Comparison of ENCODE assay signal across 11 cellular contexts in the genomic region with DNA sequence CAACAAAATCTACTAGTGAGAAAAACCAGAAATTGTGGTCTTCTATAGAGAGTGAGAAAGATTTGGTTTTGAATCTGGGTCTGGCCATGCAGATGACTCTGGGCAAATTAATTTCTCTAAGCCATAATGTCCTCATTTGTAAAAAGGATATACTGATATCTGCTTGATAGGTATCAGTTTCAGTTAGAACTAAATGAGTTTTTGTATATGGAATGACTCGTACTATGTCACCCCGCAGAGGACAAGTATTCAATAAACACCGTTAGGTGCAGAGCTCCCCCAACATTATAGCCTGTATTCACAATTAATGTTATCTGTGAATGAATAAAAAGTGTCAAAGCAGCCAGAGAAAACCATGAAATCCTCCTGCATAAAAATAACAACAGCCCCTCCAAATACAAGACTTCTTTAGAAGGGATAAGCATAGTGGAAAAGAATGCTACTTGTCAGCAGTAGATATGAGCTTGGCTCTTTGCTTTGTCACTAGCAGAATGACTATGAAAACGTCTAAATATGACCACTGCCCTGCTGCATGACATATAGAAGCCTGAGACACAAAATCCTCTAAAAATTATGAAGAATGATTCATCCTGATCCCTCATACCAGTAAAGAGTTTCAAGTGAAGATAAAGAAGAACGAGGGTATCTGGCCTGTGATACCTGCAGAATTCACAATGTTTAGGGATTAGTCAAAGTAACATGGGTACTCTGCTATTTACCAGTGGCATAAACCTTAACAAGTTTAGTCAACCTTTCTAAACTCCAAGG. TPM values are rescaled to one million over a fixed set of nuclear protein-coding genes. Genes with fewer than 3 reads are reported as not detected.
DNase-seq lines count a peak whose midpoint lies in the region; ATAC-seq and TF ChIP-seq lines count a peak whose summit lies in the region.
"Had no signal": no experiment of that assay in that cellular context is flagged by ENCODE, and none has a peak within 500 bp of the region (broad histone marks: within the 10 kb centered on the region; RNA-seq: fewer than 3 reads in every experiment).

No MANE protein-coding gene starts in this region.

- H3K9me3 Mint-ChIP-seq in GM23338: no peaks in the 10 kb centered on the region; the same call in 2 of the 3 replicates

- H3K27ac ChIP-seq in GM23338 (ENCODE audit: low read depth): peak overlapping the region; percentile 23

- no peaks in the 10 kb centered on the region for H3K36me3 ChIP-seq in GM23338 (ENCODE audit: insufficient read depth)

- intact Hi-C loops in left ventricle myocardium superior (cut with micrococcal nuclease): no loop called here

- ATAC-seq in GM23338 (no peak), SK-N-SH treated with all-trans-retinoic acid at 6 μM for 48 hours (peak; percentile 58), left ventricle myocardium superior (peak; percentile 47), GM19328 (IDR thresholded peaks at IDR 0.05; ENCODE audit: unreplicated experiment) (no peak)

- no peaks in the 10 kb centered on the region for H3K36me3 Mint-ChIP-seq in GM23338 (ENCODE audit: low read depth)

- TF ChIP-seq CTCF in GM23338 (conservative IDR thresholded peaks at IDR 0.05; ENCODE audit: low read depth in 2 of 2): no peak

- peaks cover 100% of the 10 kb centered on the region for H3K79me2 ChIP-seq in GM23338 (replicated peaks; ENCODE audit: insufficient read depth)

- H4K20me1 ChIP-seq in GM23338 (replicated peaks; ENCODE audit: insufficient read depth): peaks cover 52% of the 10 kb centered on the region

- DNase-seq in ELR (ENCODE audit: low read depth): peak; percentile 65
- no peak for DNase-seq in GM23338 (ENCODE audit: low spot score)
- DNase-seq in left ventricle myocardium superior: no peak
- no peak for DNase-seq in germinal center (ENCODE audit: low spot score)
- DNase-seq in activated gamma-delta T cell (lab: John Stamatoyannopoulos, UW): no peak
- no peak for DNase-seq in activated CD4-positive, CD25-positive, alpha-beta regulatory T cell treated with anti-CD3 and anti-CD28 coated beads, Interleukin-2, amount 50 U/mL, for 72 hours
- DNase-seq: GDM1, NCI-H1436 treated with DMSO at 0.1 percent for 48 hours, nucleus accumbens had no signal

- H3K27ac Mint-ChIP-seq in GM23338: peak overlapping the region; percentile 24; the same call in 1 of the 2 replicates

- H3K4me3 ChIP-seq in GM23338: no peak overlapping the region

- H3F3A ChIP-seq in GM23338 (replicated peaks; ENCODE audit: low read depth): no peaks in the 10 kb centered on the region

- no peak overlapping the region for H3K4me3 Mint-ChIP-seq in GM23338

- H3K9me2 ChIP-seq in GM23338 (ENCODE audit: insufficient read depth): no peaks in the 10 kb centered on the region

- H3K4me2 ChIP-seq in GM23338: peak overlapping the region; percentile 10; the same call in 1 of the 2 replicates

- H2AFZ ChIP-seq in GM23338: no peak overlapping the region

- H3K27me3 ChIP-seq in GM23338 (ENCODE audit: insufficient read depth): no peaks in the 10 kb centered on the region

- peaks cover 60% of the 10 kb centered on the region for H3K4me1 ChIP-seq in GM23338 (ENCODE audit: insufficient read depth)

- peaks cover 6% of the 10 kb centered on the region for H3K27me3 Mint-ChIP-seq in GM23338 (ENCODE audit: insufficient read depth, low read depth, poor library complexity)

- peaks cover 72% of the 10 kb centered on the region for H3K4me1 Mint-ChIP-seq in GM23338

TF ChIP-seq in GM23338, 12 proteins besides CTCF, POLR2A, EP300 and RAD21:
- TF ChIP-seq ZNF331 (CRISPR knock-in tag; IDR thresholded peaks at IDR 0.05; ENCODE audit: low read depth) (no peak), STAT1 (IDR thresholded peaks at IDR 0.05; ENCODE audit: unreplicated experiment) (no peak), NANOG (IDR thresholded peaks at IDR 0.05; ENCODE audit: borderline replicate concordance) (no peak), POLR2AphosphoS5 (IDR thresholded peaks at IDR 0.05; ENCODE audit: low read depth) (no peak), JUNB (IDR thresholded peaks at IDR 0.05; ENCODE audit: unreplicated experiment) (no peak)
- TF ChIP-seq, protein P1, sequence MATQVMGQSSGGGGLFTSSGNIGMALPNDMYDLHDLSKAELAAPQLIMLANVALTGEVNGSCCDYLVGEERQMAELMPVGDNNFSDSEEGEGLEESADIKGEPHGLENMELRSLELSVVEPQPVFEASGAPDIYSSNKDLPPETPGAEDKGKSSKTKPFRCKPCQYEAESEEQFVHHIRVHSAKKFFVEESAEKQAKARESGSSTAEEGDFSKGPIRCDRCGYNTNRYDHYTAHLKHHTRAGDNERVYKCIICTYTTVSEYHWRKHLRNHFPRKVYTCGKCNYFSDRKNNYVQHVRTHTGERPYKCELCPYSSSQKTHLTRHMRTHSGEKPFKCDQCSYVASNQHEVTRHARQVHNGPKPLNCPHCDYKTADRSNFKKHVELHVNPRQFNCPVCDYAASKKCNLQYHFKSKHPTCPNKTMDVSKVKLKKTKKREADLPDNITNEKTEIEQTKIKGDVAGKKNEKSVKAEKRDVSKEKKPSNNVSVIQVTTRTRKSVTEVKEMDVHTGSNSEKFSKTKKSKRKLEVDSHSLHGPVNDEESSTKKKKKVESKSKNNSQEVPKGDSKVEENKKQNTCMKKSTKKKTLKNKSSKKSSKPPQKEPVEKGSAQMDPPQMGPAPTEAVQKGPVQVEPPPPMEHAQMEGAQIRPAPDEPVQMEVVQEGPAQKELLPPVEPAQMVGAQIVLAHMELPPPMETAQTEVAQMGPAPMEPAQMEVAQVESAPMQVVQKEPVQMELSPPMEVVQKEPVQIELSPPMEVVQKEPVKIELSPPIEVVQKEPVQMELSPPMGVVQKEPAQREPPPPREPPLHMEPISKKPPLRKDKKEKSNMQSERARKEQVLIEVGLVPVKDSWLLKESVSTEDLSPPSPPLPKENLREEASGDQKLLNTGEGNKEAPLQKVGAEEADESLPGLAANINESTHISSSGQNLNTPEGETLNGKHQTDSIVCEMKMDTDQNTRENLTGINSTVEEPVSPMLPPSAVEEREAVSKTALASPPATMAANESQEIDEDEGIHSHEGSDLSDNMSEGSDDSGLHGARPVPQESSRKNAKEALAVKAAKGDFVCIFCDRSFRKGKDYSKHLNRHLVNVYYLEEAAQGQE (IDR thresholded peaks at IDR 0.05; ENCODE audit: unreplicated experiment): no peak
- TF ChIP-seq, protein P2, sequence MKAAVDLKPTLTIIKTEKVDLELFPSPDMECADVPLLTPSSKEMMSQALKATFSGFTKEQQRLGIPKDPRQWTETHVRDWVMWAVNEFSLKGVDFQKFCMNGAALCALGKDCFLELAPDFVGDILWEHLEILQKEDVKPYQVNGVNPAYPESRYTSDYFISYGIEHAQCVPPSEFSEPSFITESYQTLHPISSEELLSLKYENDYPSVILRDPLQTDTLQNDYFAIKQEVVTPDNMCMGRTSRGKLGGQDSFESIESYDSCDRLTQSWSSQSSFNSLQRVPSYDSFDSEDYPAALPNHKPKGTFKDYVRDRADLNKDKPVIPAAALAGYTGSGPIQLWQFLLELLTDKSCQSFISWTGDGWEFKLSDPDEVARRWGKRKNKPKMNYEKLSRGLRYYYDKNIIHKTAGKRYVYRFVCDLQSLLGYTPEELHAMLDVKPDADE (IDR thresholded peaks at IDR 0.05): no peak
TF ChIP-seq in GM23338: peak in this region for 0.

TF ChIP-seq in SK-N-SH treated with all-trans-retinoic acid at 6 μM for 48 hours, 23 proteins besides CTCF, POLR2A, EP300 and RAD21:
- TF ChIP-seq BACH2 (CRISPR knock-in tag; IDR thresholded peaks at IDR 0.05; ENCODE audit: borderline replicate concordance) (no peak), ZNF8 (CRISPR knock-in tag; IDR thresholded peaks at IDR 0.05) (no peak), ZNF70 (CRISPR knock-in tag; IDR thresholded peaks at IDR 0.05) (no peak), TCF4 (CRISPR knock-in tag; IDR thresholded peaks at IDR 0.05; ENCODE audit: borderline replicate concordance) (no peak), ZFP30 (CRISPR knock-in tag; IDR thresholded peaks at IDR 0.05) (no peak), CSDC2 (CRISPR knock-in tag; IDR thresholded peaks at IDR 0.05) (no peak)

RNA-seq across cellular contexts. Expression of a gene that starts 17.8 kb away (rescaled TPM):
- 29.7 and 35.2 TPM in 2 replicates for total RNA-seq in GM23338 (2014; rRNA removed; shearing (Covaris generic))
- polyA plus RNA-seq in GM23338 (2016; fragmentation: Nextera tagmentation; extraction: Ambion mirVana): 42.1 and 45.8 TPM in 2 replicates
- total RNA-seq in left ventricle myocardium superior: 16.7 TPM

RNA-seq across cellular contexts. Expression of a gene that starts 54.7 kb away (rescaled TPM):
- 123 and 126 TPM in 2 replicates for total RNA-seq in GM23338 (2014; rRNA removed; shearing (Covaris generic))
- 454 and 469 TPM in 2 replicates for polyA plus RNA-seq in GM23338 (2016; fragmentation: Nextera tagmentation; extraction: Ambion mirVana)
- total RNA-seq in left ventricle myocardium superior: 433 TPM

Comparison
In these comparisons a context has a peak if more than half of its experiments do, and no peak if none do; other contexts are left out.
1. ATAC-seq: peak in SK-N-SH treated with all-trans-retinoic acid at 6 μM for 48 hours (single experiment) and left ventricle myocardium superior (single experiment); none in GM23338 (single experiment) and GM19328 (single experiment).